Comparison of ENCODE assay signal across 10 cellular contexts in genomic region chr1:166086113-166086908, GRCh38.
"Had no signal": no experiment of that assay in that cellular context is flagged by ENCODE, and none has a peak within 500 bp of the region (broad histone marks: within the 10 kb centered on the region; RNA-seq: fewer than 3 reads in every experiment).

No MANE protein-coding gene starts in this region.

- ATAC-seq: activated T-helper 17 cell treated with anti-CD3 and anti-CD28 coated beads, Interleukin-2, amount 50 U/mL, for 72 hours; lower lobe of right lung; naive thymus-derived CD4-positive, alpha-beta T cell; right cardiac atrium; T-cell had no signal

- H3K4me2 ChIP-seq: smooth muscle cell had no signal

- DNase-seq: activated CD4-positive, alpha-beta T cell treated with anti-CD3 and anti-CD28 coated beads, Interleukin-2, amount 10 ng/mL, durations not matched to agents 24 days and 14 days; activated naive CD4-positive, alpha-beta T cell treated with anti-CD3 and anti-CD28 coated beads, Interleukin-2, amount 10 ng/mL, durations not matched to agents 7 days and 5 days; lower lobe of right lung; naive thymus-derived CD4-positive, alpha-beta T cell; right cardiac atrium; T-cell had no signal

- H3K9me3 ChIP-seq: lower lobe of right lung, tibial nerve had no signal

- H3K27ac ChIP-seq: lower lobe of right lung, tibial nerve, VCaP had no signal

- H3K36me3 ChIP-seq: lower lobe of right lung, tibial nerve had no signal

- H3K27me3 ChIP-seq: tibial nerve had no signal

- H3K4me1 ChIP-seq: lower lobe of right lung had no signal

- H3K4me3 ChIP-seq: lower lobe of right lung, smooth muscle cell, tibial nerve had no signal
